24 cellular contexts compared by ENCODE assay signal in genomic region chr15:56877591-56877990, GRCh38. TPM values are rescaled to one million over a fixed set of nuclear protein-coding genes. Genes with fewer than 3 reads are reported as not detected.
DNase-seq lines count a peak whose midpoint lies in the region; ATAC-seq and TF ChIP-seq lines count a peak whose summit lies in the region.
"Had no signal": no experiment of that assay in that cellular context is flagged by ENCODE, and none has a peak within 500 bp of the region (broad histone marks: within the 10 kb centered on the region; RNA-seq: fewer than 3 reads in every experiment).

No MANE protein-coding gene starts in this region.

- H3K4me3 ChIP-seq in mammary epithelial cell (replicated peaks in 1 of 3; ENCODE audit: insufficient read depth in 1 of 3, low read depth in 2 of 3, low read length in 3 of 3) (no peak overlapping the region), OCI-LY3 (ENCODE audit: low read length) (peak overlapping the region; percentile 22), foreskin fibroblast (ENCODE audit: low read depth in 1 of 2, low read length in 2 of 2) (no peak overlapping the region), endodermal cell (ENCODE audit: low read length) (no peak overlapping the region)
- H3K4me3 ChIP-seq: A549, adrenal gland, cardiac muscle cell, GM23338, MG63, sigmoid colon had no signal

- H3K9me3 ChIP-seq in mammary epithelial cell (replicated peaks; ENCODE audit: insufficient read depth, low read length): no peaks in the 10 kb centered on the region
- no peaks in the 10 kb centered on the region for H3K9me3 ChIP-seq in OCI-LY3 (ENCODE audit: insufficient read depth, low read length)
- no peaks in the 10 kb centered on the region for H3K9me3 ChIP-seq in endodermal cell (ENCODE audit: control insufficient read depth, low read length)
- H3K9me3 ChIP-seq: A549, adrenal gland, MG63, sigmoid colon had no signal

- H3K27ac ChIP-seq in mammary epithelial cell (ENCODE audit: insufficient read depth, low read depth, low read length): no peak overlapping the region
- no peak overlapping the region for H3K27ac ChIP-seq in OCI-LY3 (ENCODE audit: low read length)
- H3K27ac ChIP-seq in endodermal cell (ENCODE audit: low read depth, low read length): no peak overlapping the region
- H3K27ac ChIP-seq: A549, adrenal gland, cardiac muscle cell, sigmoid colon had no signal

- H3K9me3 Mint-ChIP-seq in MCF 10A (ENCODE audit: unreplicated experiment) (no peaks in the 10 kb centered on the region), endodermal cell (no peaks in the 10 kb centered on the region)
- H3K9me3 Mint-ChIP-seq in dendritic cell treated with granulocyte-macrophage colony-stimulating factor and Interleukin-4, amounts not matched to agents 40 ng/mL and 50 ng/mL, for 4 days: no peaks in the 10 kb centered on the region
- H3K9me3 Mint-ChIP-seq in stimulated activated naive B cell treated with anti-CD40 and anti-IgM and Interleukin-4, amounts not matched to agents 10 μg/mL and 1 μg/mL and 100 μg/mL, for 72 hours: peaks cover 0 to 1% of the 10 kb centered on the region in 2 donors
- H3K9me3 Mint-ChIP-seq: CD4-positive, CD25-positive, alpha-beta regulatory T cell; GM23338 had no signal

- H3K4me3 Mint-ChIP-seq in MCF 10A (ENCODE audit: unreplicated experiment): no peak overlapping the region
- no peak overlapping the region for H3K4me3 Mint-ChIP-seq in dendritic cell treated with granulocyte-macrophage colony-stimulating factor and Interleukin-4, amounts not matched to agents 40 ng/mL and 50 ng/mL, for 4 days
- peak overlapping the region in 1 of 2 donors; percentile 21 for H3K4me3 Mint-ChIP-seq in stimulated activated naive B cell treated with anti-CD40 and anti-IgM and Interleukin-4, amounts not matched to agents 10 μg/mL and 1 μg/mL and 100 μg/mL, for 72 hours
- H3K4me3 Mint-ChIP-seq in endodermal cell: no peak overlapping the region
- H3K4me3 Mint-ChIP-seq: CD4-positive, CD25-positive, alpha-beta regulatory T cell; GM23338 had no signal

- H2AFZ ChIP-seq in mammary epithelial cell (ENCODE audit: low read depth, low read length): no peak overlapping the region
- H2AFZ ChIP-seq in OCI-LY3 (ENCODE audit: low read depth, low read length): peak overlapping the region; percentile 61; the same call in 1 of the 2 replicates
- H2AFZ ChIP-seq: GM23338 had no signal

- H4K20me1 ChIP-seq in mammary epithelial cell (ENCODE audit: insufficient read depth, low read length) (no peaks in the 10 kb centered on the region), OCI-LY3 (ENCODE audit: insufficient read depth, low read length) (no peaks in the 10 kb centered on the region)

- dilution Hi-C loops in mammary epithelial cell (cut with HindIII; ENCODE audit: low sequenced_read_pairs): no loop called here

- no peak overlapping the region for H3K27ac Mint-ChIP-seq in MCF 10A (ENCODE audit: low read depth, unreplicated experiment)
- H3K27ac Mint-ChIP-seq in dendritic cell treated with granulocyte-macrophage colony-stimulating factor and Interleukin-4, amounts not matched to agents 40 ng/mL and 50 ng/mL, for 4 days: peak overlapping the region; percentile 27
- peak overlapping the region; percentile 91 for H3K27ac Mint-ChIP-seq in stimulated activated naive B cell treated with anti-CD40 and anti-IgM and Interleukin-4, amounts not matched to agents 10 μg/mL and 1 μg/mL and 100 μg/mL, for 72 hours
- H3K27ac Mint-ChIP-seq in endodermal cell: no peak overlapping the region
- H3K27ac Mint-ChIP-seq: CD4-positive, CD25-positive, alpha-beta regulatory T cell; GM23338 had no signal

- H3K4me2 ChIP-seq in mammary epithelial cell (ENCODE audit: insufficient read depth, low read depth, low read length) (no peak overlapping the region), OCI-LY3 (ENCODE audit: low read length) (peak overlapping the region; percentile 60)
- H3K4me2 ChIP-seq: A549, GM23338 had no signal

- TF ChIP-seq CTCF in MCF 10A (IDR thresholded peaks at IDR 0.05; ENCODE audit: unreplicated experiment) (no peak), mammary epithelial cell (conservative IDR thresholded peaks at IDR 0.05 in 1 of 2, IDR thresholded peaks at IDR 0.05 in 1 of 2; ENCODE audit: extremely low read depth in 1 of 2, insufficient read depth in 1 of 2, low read depth in 1 of 2, low read length in 2 of 2) (no peak), OCI-LY3 (IDR thresholded peaks at IDR 0.05; ENCODE audit: low read depth, low read length) (no peak), foreskin fibroblast (IDR thresholded peaks at IDR 0.05; ENCODE audit: low read depth, low read length) (no peak), endodermal cell (conservative IDR thresholded peaks at IDR 0.05) (no peak)

- POLR2A ChIA-PET in MCF 10A (lab: Yijun Ruan, JAX): interaction anchor here (0.7 kb wide), 1 partner anchor 278 kb away, joined by 4 read pairs; no protein-coding TSS in a partner anchor

- in situ Hi-C loops in mammary epithelial cell (cut with MboI; ENCODE audit: low sequenced_read_pairs in 2 of 2): no loop called here

- H3K27me3 Mint-ChIP-seq in MCF 10A (ENCODE audit: insufficient read depth, unreplicated experiment) (no peaks in the 10 kb centered on the region), endodermal cell (ENCODE audit: insufficient read depth) (no peaks in the 10 kb centered on the region)
- H3K27me3 Mint-ChIP-seq in dendritic cell treated with granulocyte-macrophage colony-stimulating factor and Interleukin-4, amounts not matched to agents 40 ng/mL and 50 ng/mL, for 4 days: no peaks in the 10 kb centered on the region
- no peaks in the 10 kb centered on the region for H3K27me3 Mint-ChIP-seq in stimulated activated naive B cell treated with anti-CD40 and anti-IgM and Interleukin-4, amounts not matched to agents 10 μg/mL and 1 μg/mL and 100 μg/mL, for 72 hours

- no peaks in the 10 kb centered on the region for H3K79me2 ChIP-seq in mammary epithelial cell (ENCODE audit: insufficient read depth, low read length)
- no peaks in the 10 kb centered on the region for H3K79me2 ChIP-seq in OCI-LY3 (ENCODE audit: low read length)

- 100% methylated on average over 3 of the region's 3 CpGs for WGBS in mammary epithelial cell (ENCODE audit: low coverage, missing lambda C conversion rate)
- WGBS in endodermal cell (ENCODE audit: insufficient coverage in 1 of 2, insufficient read length in 1 of 2), 2 experiments: 93 to 98% methylated on average over 2 to 3 of the region's 3 CpGs

- ATAC-seq in stimulated activated naive B cell treated with anti-CD40 and anti-IgM and Interleukin-4, amounts not matched to agents 10 μg/mL and 1 μg/mL and 100 μg/mL, for 72 hours (replicated peaks): peak; percentile 68 to 87
- no peak for ATAC-seq in HG03460 (IDR thresholded peaks at IDR 0.05; ENCODE audit: unreplicated experiment)
- ATAC-seq: A549, GM23338 had no signal

- H3K36me3 ChIP-seq in mammary epithelial cell (ENCODE audit: insufficient read depth, low read length): no peaks in the 10 kb centered on the region
- no peaks in the 10 kb centered on the region for H3K36me3 ChIP-seq in OCI-LY3 (replicated peaks; ENCODE audit: low read depth, low read length)
- H3K36me3 ChIP-seq in endodermal cell (ENCODE audit: control insufficient read depth, insufficient read depth, low read length): no peaks in the 10 kb centered on the region
- H3K36me3 ChIP-seq: adrenal gland, cardiac muscle cell, MG63, sigmoid colon had no signal

- H3K4me1 ChIP-seq in mammary epithelial cell (ENCODE audit: insufficient read depth, low read length): no peaks in the 10 kb centered on the region
- peaks cover 11% of the 10 kb centered on the region for H3K4me1 ChIP-seq in OCI-LY3 (ENCODE audit: low read length)
- no peaks in the 10 kb centered on the region for H3K4me1 ChIP-seq in endodermal cell (ENCODE audit: control insufficient read depth, insufficient read depth, low read length)
- H3K4me1 ChIP-seq: A549, adrenal gland, sigmoid colon had no signal

- H3K9ac ChIP-seq in mammary epithelial cell (ENCODE audit: insufficient read depth, low read length) (no peak overlapping the region), OCI-LY3 (ENCODE audit: low read length) (no peak overlapping the region), endodermal cell (ENCODE audit: extremely low read depth, low read length, poor library complexity, severe bottlenecking) (no peak overlapping the region)

- CTCF ChIA-PET in MCF 10A (lab: Yijun Ruan, JAX) (no interaction called here), mammary epithelial cell (lab: Charles Lee; ENCODE audit: low non-redundant PET) (no interaction called here)

- BruUV-seq in MCF 10A (replicated peaks; lab: Mats Ljungman, UMichigan) (no TSS peak), mammary epithelial cell (replicated peaks; lab: Mats Ljungman, UMichigan) (no TSS peak)

- H3K4me1 Mint-ChIP-seq in MCF 10A (ENCODE audit: insufficient read depth, unreplicated experiment): no peaks in the 10 kb centered on the region
- H3K4me1 Mint-ChIP-seq in dendritic cell treated with granulocyte-macrophage colony-stimulating factor and Interleukin-4, amounts not matched to agents 40 ng/mL and 50 ng/mL, for 4 days (ENCODE audit: low read depth): peaks cover 6% of the 10 kb centered on the region
- peaks cover 4 to 11% of the 10 kb centered on the region in 2 donors for H3K4me1 Mint-ChIP-seq in stimulated activated naive B cell treated with anti-CD40 and anti-IgM and Interleukin-4, amounts not matched to agents 10 μg/mL and 1 μg/mL and 100 μg/mL, for 72 hours
- no peaks in the 10 kb centered on the region for H3K4me1 Mint-ChIP-seq in endodermal cell
- H3K4me1 Mint-ChIP-seq: GM23338 had no signal

- intact Hi-C loops in MCF 10A (cut with micrococcal nuclease) (no loop called here), mammary epithelial cell (cut with micrococcal nuclease) (no loop called here)
- intact Hi-C loops in dendritic cell treated with granulocyte-macrophage colony-stimulating factor and Interleukin-4, amounts not matched to agents 40 ng/mL and 50 ng/mL, for 4 days (cut with micrococcal nuclease): no loop called here

- no peaks in the 10 kb centered on the region for H3K36me3 Mint-ChIP-seq in MCF 10A (ENCODE audit: insufficient read depth, unreplicated experiment)
- H3K36me3 Mint-ChIP-seq in dendritic cell treated with granulocyte-macrophage colony-stimulating factor and Interleukin-4, amounts not matched to agents 40 ng/mL and 50 ng/mL, for 4 days (ENCODE audit: low read depth): no peaks in the 10 kb centered on the region
- peaks cover 0 to 7% of the 10 kb centered on the region in 2 donors for H3K36me3 Mint-ChIP-seq in stimulated activated naive B cell treated with anti-CD40 and anti-IgM and Interleukin-4, amounts not matched to agents 10 μg/mL and 1 μg/mL and 100 μg/mL, for 72 hours
- H3K36me3 Mint-ChIP-seq in endodermal cell (ENCODE audit: low read depth): no peaks in the 10 kb centered on the region
- H3K36me3 Mint-ChIP-seq: CD4-positive, CD25-positive, alpha-beta regulatory T cell had no signal

- H3K27me3 ChIP-seq in mammary epithelial cell (ENCODE audit: insufficient read depth, low read length) (no peaks in the 10 kb centered on the region), OCI-LY3 (ENCODE audit: low read depth, low read length) (no peaks in the 10 kb centered on the region), endodermal cell (ENCODE audit: control insufficient read depth, insufficient read depth, low read length, poor library complexity, severe bottlenecking) (no peaks in the 10 kb centered on the region)
- H3K27me3 ChIP-seq: adrenal gland, cardiac muscle cell, MG63, sigmoid colon had no signal

- DNase-seq in MCF 10A (ENCODE audit: unreplicated experiment): peak; percentile 33
- no peak for DNase-seq in mammary epithelial cell
- DNase-seq in stimulated activated naive B cell treated with anti-CD40 and anti-IgM and Interleukin-4, amounts not matched to agents 10 μg/mL and 1 μg/mL and 100 μg/mL, for 72 hours: no peak
- no peak for DNase-seq in foreskin fibroblast
- DNase-seq in endodermal cell: no peak
- DNase-seq: activated CD4-positive, alpha-beta T cell treated with anti-CD3 and anti-CD28 coated beads, Interleukin-2, amount 50 U/mL, for 4 hours; activated gamma-delta T cell treated with Interleukin-2 at 50 U/mL for 16 hours; activated T-cell treated with anti-CD3 and anti-CD28 coated beads for 4 hours; adrenal gland; CD4-positive, CD25-positive, alpha-beta regulatory T cell; erythroblast; IMR-90; MG63; midbrain; NCI-H1930; NCI-H345; sigmoid colon; stimulated activated naive CD4-positive, alpha-beta T cell had no signal

RNA-seq across cellular contexts. Expression of gene TCF12, which starts 40.9 kb away (rescaled TPM):
- total RNA-seq in MCF 10A (2022): 140 and 163 TPM in 2 replicates
- 100 to 1,000 TPM in 1 of 2 donors, 10 to 100 TPM in 1; 91.7 to 110 TPM for total RNA-seq in mammary epithelial cell
- 48.0 TPM for polyA plus RNA-seq in mammary epithelial cell
- polyA minus RNA-seq in mammary epithelial cell: 104 TPM
- total RNA-seq in endodermal cell: 100 to 1,000 TPM; 103 to 121 TPM
- polyA plus RNA-seq in endodermal cell (2013, experiment 1 of 2): 385 TPM
- 359 TPM for polyA plus RNA-seq in endodermal cell (2013, experiment 2 of 2)

Comparison
In these comparisons a context has a peak if more than half of its experiments do, and no peak if none do; other contexts are left out.
1. H3K27ac Mint-ChIP-seq: peak in dendritic cell treated with granulocyte-macrophage colony-stimulating factor and Interleukin-4, amounts not matched to agents 40 ng/mL and 50 ng/mL, for 4 days (single experiment) and stimulated activated naive B cell treated with anti-CD40 and anti-IgM and Interleukin-4, amounts not matched to agents 10 μg/mL and 1 μg/mL and 100 μg/mL, for 72 hours (single experiment); none in MCF 10A (single experiment) and endodermal cell (single experiment).